Comparison of ENCODE assay signal across 8 cellular contexts in genomic region chr9:15277400-15278137, GRCh38. TPM values are rescaled to one million over a fixed set of nuclear protein-coding genes. Genes with fewer than 3 reads are reported as not detected.
DNase-seq lines count a peak whose midpoint lies in the region; ATAC-seq, FAIRE-seq and TF ChIP-seq lines count a peak whose summit lies in the region.

No MANE protein-coding gene starts in this region.

- no peaks in the 10 kb centered on the region for H3K27me3 ChIP-seq in spleen (replicated peaks in 1 of 7)

- no peaks in the 10 kb centered on the region for H3K36me3 ChIP-seq in spleen

- no peaks in the 10 kb centered on the region for H3K9me3 ChIP-seq in spleen

- FAIRE-seq in urothelium cell line (lab: Jason Lieb, UNC) = no peak

- intact Hi-C loops in spleen (cut with DNase I; ENCODE audit: low total_unique reads) = no loop called here

- H3K4me1 ChIP-seq in spleen = peaks cover 0 to 15% (median 0%) of the 10 kb centered on the region in 6 donors

- WGBS in spleen, 5 donors = 62 to 79% (median 69%) methylated on average over 10 of the region's 10 CpGs

- TF ChIP-seq POLR2A in spleen (IDR thresholded peaks at IDR 0.05) = no peak

- no peak overlapping the region for H3K27ac ChIP-seq in spleen

- peak; percentile 20 for TF ChIP-seq CTCF in GM20000 (IDR thresholded peaks at IDR 0.05; ENCODE audit: extremely low read depth, missing control alignments)
- peak; percentile 22 for TF ChIP-seq CTCF in fibroblast of villous mesenchyme (IDR thresholded peaks at IDR 0.05; ENCODE audit: insufficient read depth, low read depth, low read length)
- peak in 9 of 11 experiments; percentile 18 to 59 (median 46) for TF ChIP-seq CTCF in spleen (IDR thresholded peaks at IDR 0.05 in 8 of 11, conservative IDR thresholded peaks at IDR 0.05 in 3 of 11)

- no peak for ATAC-seq in GM18873 (IDR thresholded peaks at IDR 0.05; ENCODE audit: low FRiP score, unreplicated experiment)

- DNase-seq in CD1c-positive myeloid dendritic cell (ENCODE audit: extremely low spot score) (peak; percentile 45), GM20000 (ENCODE audit: low spot score) (no peak), RPMI7951 (ENCODE audit: low read depth) (peak; percentile 19), fibroblast of villous mesenchyme (ENCODE audit: low read depth) (peak; percentile 24), spleen (no peak), NCI-H1930 (lab: John Stamatoyannopoulos, UW) (no peak), urothelium cell line (ENCODE audit: low spot score) (no peak)

- H3K4me3 ChIP-seq in fibroblast of villous mesenchyme (ENCODE audit: low read depth, low read length) = no peak overlapping the region
- no peak overlapping the region for H3K4me3 ChIP-seq in spleen

RNA-seq across cellular contexts. Expression of gene TTC39B, which starts 29.4 kb away (rescaled TPM):
- 2.1 and 2.4 TPM in 2 replicates for total RNA-seq in RPMI7951 (2014; rRNA removed; shearing (Covaris generic))
- total RNA-seq in fibroblast of villous mesenchyme = 13.5 and 16.0 TPM in 2 replicates
- total RNA-seq in spleen = 10 to 100 TPM; 16.8 to 24.1 (median 19.6) TPM
- 1 to 10 TPM; 4.8 to 5.8 (median 5.1) TPM for polyA plus RNA-seq in spleen

Comparison
In these comparisons a context has a peak if more than half of its experiments do, and no peak if none do; other contexts are left out.
1. DNase-seq: peak in CD1c-positive myeloid dendritic cell (single experiment), RPMI7951 (single experiment) and fibroblast of villous mesenchyme (single experiment); none in GM20000 (single experiment), spleen (single experiment), NCI-H1930 (0 of 2) and urothelium cell line (single experiment).
2. Peak in every context shown above with its lines, with median percentiles within 50 percentile points of each other: CTCF ChIP-seq.